14 cellular contexts compared by ENCODE assay signal in the genomic region with DNA sequence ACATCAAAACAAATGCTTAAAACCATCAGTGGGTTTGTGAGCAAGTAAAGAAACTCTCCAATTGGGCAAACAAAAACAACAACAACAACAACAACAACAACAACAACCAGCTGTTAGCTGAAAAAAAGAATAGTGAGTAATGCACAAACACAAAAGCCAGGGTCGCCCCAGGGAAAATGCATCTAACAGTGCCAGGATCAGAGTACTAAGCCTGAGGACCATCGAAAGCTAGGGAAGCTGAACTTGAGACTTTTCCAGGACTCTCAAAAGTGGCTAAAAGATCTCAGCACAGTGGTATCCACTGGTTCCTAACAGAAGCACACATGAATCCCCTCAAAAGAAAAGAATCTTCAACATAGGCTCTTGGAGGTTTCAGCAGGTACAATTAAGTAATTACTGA.
"Had no signal": no experiment of that assay in that cellular context is flagged by ENCODE, and none has a peak within 500 bp of the region (broad histone marks: within the 10 kb centered on the region; RNA-seq: fewer than 3 reads in every experiment).

No MANE protein-coding gene starts in this region.

- H3K4me3 Mint-ChIP-seq: activated naive CD4-positive, alpha-beta T cell treated with anti-CD3 and anti-CD28 coated beads, Interleukin-2, amount 10 ng/mL, durations not matched to agents 7 days and 5 days; central memory CD8-positive, alpha-beta T cell; mesothelial cell of epicardium; naive B cell; stimulated activated effector memory CD8-positive, alpha-beta T cell treated with anti-CD3 and anti-CD28 coated beads, Interleukin-12 subunit alpha, Interleukin-12 subunit beta, amount 100 ng/mL, for 72 hours had no signal

- H3K4me3 ChIP-seq: adrenal gland, body of pancreas had no signal

- FAIRE-seq: kidney, TTC549 had no signal

- H3K4me1 ChIP-seq: adrenal gland, body of pancreas had no signal

- H3K9me3 Mint-ChIP-seq: activated naive CD4-positive, alpha-beta T cell treated with anti-CD3 and anti-CD28 coated beads, Interleukin-2, amount 10 ng/mL, durations not matched to agents 7 days and 5 days; activated T-helper 2 cell treated with anti-CD3 and anti-CD28 coated beads, Interferon-gamma antibody, Interleukin-2, Interleukin-4, amounts not matched to agents 10 μg/mL and 5 μg/mL and 100 μg/mL, durations not matched to agents 14 hours and 24 hours and 36 hours; central memory CD8-positive, alpha-beta T cell; mesothelial cell of epicardium; naive B cell had no signal

- H3K4me1 Mint-ChIP-seq: activated naive CD4-positive, alpha-beta T cell treated with anti-CD3 and anti-CD28 coated beads, Interleukin-2, amount 10 ng/mL, durations not matched to agents 7 days and 5 days; central memory CD8-positive, alpha-beta T cell; naive B cell; stimulated activated effector memory CD8-positive, alpha-beta T cell treated with anti-CD3 and anti-CD28 coated beads, Interleukin-12 subunit alpha, Interleukin-12 subunit beta, amount 100 ng/mL, for 72 hours had no signal

- H3K27ac ChIP-seq: adrenal gland, body of pancreas had no signal

- H3K36me3 Mint-ChIP-seq: activated naive CD4-positive, alpha-beta T cell treated with anti-CD3 and anti-CD28 coated beads, Interleukin-2, amount 10 ng/mL, durations not matched to agents 7 days and 5 days; mesothelial cell of epicardium; naive B cell; stimulated activated effector memory CD8-positive, alpha-beta T cell treated with anti-CD3 and anti-CD28 coated beads, Interleukin-12 subunit alpha, Interleukin-12 subunit beta, amount 100 ng/mL, for 72 hours had no signal

- H3K27ac Mint-ChIP-seq: activated naive CD4-positive, alpha-beta T cell treated with anti-CD3 and anti-CD28 coated beads, Interleukin-2, amount 10 ng/mL, durations not matched to agents 7 days and 5 days; activated T-helper 2 cell treated with anti-CD3 and anti-CD28 coated beads, Interferon-gamma antibody, Interleukin-2, Interleukin-4, amounts not matched to agents 10 μg/mL and 5 μg/mL and 100 μg/mL, durations not matched to agents 14 hours and 24 hours and 36 hours; mesothelial cell of epicardium; naive B cell; stimulated activated effector memory CD8-positive, alpha-beta T cell treated with anti-CD3 and anti-CD28 coated beads, Interleukin-12 subunit alpha, Interleukin-12 subunit beta, amount 100 ng/mL, for 72 hours had no signal

- DNase-seq: activated CD4-positive, alpha-beta T cell treated with anti-CD3 and anti-CD28 coated beads, Interleukin-2, amount 50 U/mL, for 1 hour; activated naive CD4-positive, alpha-beta T cell treated with anti-CD3 and anti-CD28 coated beads, Interleukin-2, amount 10 ng/mL, durations not matched to agents 7 days and 5 days; body of pancreas; kidney; left ventricle myocardium superior; naive B cell; substantia nigra; T-helper 2 cell had no signal

- H3K27me3 ChIP-seq: body of pancreas had no signal

- ATAC-seq: body of pancreas, left ventricle myocardium superior had no signal

- H3K27me3 Mint-ChIP-seq: activated naive CD4-positive, alpha-beta T cell treated with anti-CD3 and anti-CD28 coated beads, Interleukin-2, amount 10 ng/mL, durations not matched to agents 7 days and 5 days had no signal

- H3K36me3 ChIP-seq: adrenal gland had no signal

- H3K9me3 ChIP-seq: adrenal gland, body of pancreas had no signal
